In genomic region chr12:116962197-116962596, GRCh38 we compare ENCODE assay signal across 13 cellular contexts. TPM values are rescaled to one million over a fixed set of nuclear protein-coding genes. Genes with fewer than 3 reads are reported as not detected.
DNase-seq lines count a peak whose midpoint lies in the region; ATAC-seq and TF ChIP-seq lines count a peak whose summit lies in the region.
"Had no signal": no experiment of that assay in that cellular context is flagged by ENCODE, and none has a peak within 500 bp of the region (broad histone marks: within the 10 kb centered on the region; RNA-seq: fewer than 3 reads in every experiment).

No MANE protein-coding gene starts in this region.

- H3K4me1 ChIP-seq in HEK293 (ENCODE audit: control insufficient read depth, insufficient read depth, low read length) (peaks cover 7% of the 10 kb centered on the region), gastrocnemius medialis (peaks cover 0 to 12% of the 10 kb centered on the region in 2 donors)
- H3K4me1 ChIP-seq: breast epithelium, suprapubic skin had no signal

- H3K27me3 ChIP-seq in gastrocnemius medialis, result no peaks in the 10 kb centered on the region
- H3K27me3 ChIP-seq: breast epithelium, suprapubic skin had no signal

- POLR2A ChIA-PET in HEK293 (lab: Yijun Ruan, JAX), result no interaction called here

- TF ChIP-seq POLR2A in gastrocnemius medialis (IDR thresholded peaks at IDR 0.05), result no peak

- no peak overlapping the region for H3K27ac Mint-ChIP-seq in activated T-helper 17 cell treated with anti-CD3 and anti-CD28 coated beads, Interleukin-2, amount 50 U/mL, for 72 hours
- H3K27ac Mint-ChIP-seq in neural crest cell (ENCODE audit: unreplicated experiment), result peak overlapping the region; percentile 73
- H3K27ac Mint-ChIP-seq: activated naive CD4-positive, alpha-beta T cell treated with anti-CD3 and anti-CD28 coated beads, Interleukin-2, amount 50 U/mL, for 24 hours had no signal

- no peak for TF ChIP-seq CTCF in GM12865 (IDR thresholded peaks at IDR 0.05; ENCODE audit: insufficient read depth, low read depth, low read length, missing control alignments)
- TF ChIP-seq CTCF in HEK293 (tag by site-specific recombination; IDR thresholded peaks at IDR 0.05), result no peak
- no peak for TF ChIP-seq CTCF in neural crest cell (conservative IDR thresholded peaks at IDR 0.05)
- TF ChIP-seq CTCF in gastrocnemius medialis (IDR thresholded peaks at IDR 0.05 in 4 of 5, conservative IDR thresholded peaks at IDR 0.05 in 1 of 5), result no peak

- H3K27me3 Mint-ChIP-seq in activated T-helper 17 cell treated with anti-CD3 and anti-CD28 coated beads, Interleukin-2, amount 50 U/mL, for 72 hours, result no peaks in the 10 kb centered on the region
- H3K27me3 Mint-ChIP-seq in neural crest cell (ENCODE audit: low read depth), result no peaks in the 10 kb centered on the region
- H3K27me3 Mint-ChIP-seq: activated naive CD4-positive, alpha-beta T cell treated with anti-CD3 and anti-CD28 coated beads, Interleukin-2, amount 50 U/mL, for 24 hours had no signal

- intact Hi-C loops in gastrocnemius medialis (cut with DNase I; ENCODE audit: low total_unique reads), result no loop called here

- in situ Hi-C loops in gastrocnemius medialis (cut with MboI; ENCODE audit: low sequenced_read_pairs in 4 of 4), result loop anchor here in 2 of 4 donors (25.0 kb wide), 1 partner anchor 250 kb away; no protein-coding TSS in a partner anchor

- CTCF ChIA-PET in HEK293 (lab: Yijun Ruan, JAX), result no interaction called here

- no peaks in the 10 kb centered on the region for H3K9me3 ChIP-seq in HEK293 (ENCODE audit: control insufficient read depth, insufficient read depth, low read depth, low read length)
- no peaks in the 10 kb centered on the region for H3K9me3 ChIP-seq in gastrocnemius medialis
- H3K9me3 ChIP-seq: breast epithelium, suprapubic skin had no signal

- no peak overlapping the region for H3K4me3 Mint-ChIP-seq in activated T-helper 17 cell treated with anti-CD3 and anti-CD28 coated beads, Interleukin-2, amount 50 U/mL, for 72 hours
- H3K4me3 Mint-ChIP-seq in neural crest cell, result no peak overlapping the region
- H3K4me3 Mint-ChIP-seq: activated naive CD4-positive, alpha-beta T cell treated with anti-CD3 and anti-CD28 coated beads, Interleukin-2, amount 50 U/mL, for 24 hours had no signal

- H3K36me3 ChIP-seq in HEK293 (ENCODE audit: control insufficient read depth in 2 of 2, insufficient read depth in 1 of 2, low read length in 2 of 2), result peaks cover 0 to 21% of the 10 kb centered on the region in 2 experiments; a peak in 2 of 3 replicates
- peaks cover 0 to 8% of the 10 kb centered on the region in 2 donors for H3K36me3 ChIP-seq in gastrocnemius medialis
- H3K36me3 ChIP-seq: breast epithelium had no signal

- H3K9me3 Mint-ChIP-seq in activated T-helper 17 cell treated with anti-CD3 and anti-CD28 coated beads, Interleukin-2, amount 50 U/mL, for 72 hours, result no peaks in the 10 kb centered on the region
- no peaks in the 10 kb centered on the region for H3K9me3 Mint-ChIP-seq in neural crest cell
- H3K9me3 Mint-ChIP-seq: activated naive CD4-positive, alpha-beta T cell treated with anti-CD3 and anti-CD28 coated beads, Interleukin-2, amount 50 U/mL, for 24 hours had no signal

- peak; percentile 10 for ATAC-seq in activated T-helper 17 cell treated with anti-CD3 and anti-CD28 coated beads, Interleukin-2, amount 50 U/mL, for 72 hours (replicated peaks)
- no peak for ATAC-seq in gastrocnemius medialis
- ATAC-seq in GM18867 (IDR thresholded peaks at IDR 0.05; ENCODE audit: unreplicated experiment), result no peak
- ATAC-seq: left ventricle myocardium superior, SK-N-SH treated with all-trans-retinoic acid at 6 μM for 48 hours had no signal

- H3K4me1 Mint-ChIP-seq in activated T-helper 17 cell treated with anti-CD3 and anti-CD28 coated beads, Interleukin-2, amount 50 U/mL, for 72 hours, result peaks cover 19% of the 10 kb centered on the region
- peaks cover 34% of the 10 kb centered on the region for H3K4me1 Mint-ChIP-seq in neural crest cell

- peak; percentile 17 for DNase-seq in GM12865 (ENCODE audit: low read depth)
- DNase-seq in neural crest cell (ENCODE audit: low read depth, low spot score), result no peak
- DNase-seq in gastrocnemius medialis, result no peak
- no peak for DNase-seq in H4 (ENCODE audit: low spot score)
- DNase-seq: left ventricle myocardium superior, NCI-H526 had no signal

- H3K27ac ChIP-seq in HEK293 (ENCODE audit: extremely low read depth, low read depth, low read length) (no peak overlapping the region), gastrocnemius medialis (peak overlapping the region in 2 of 4 donors; percentile 4 to 17)
- H3K27ac ChIP-seq: breast epithelium, suprapubic skin had no signal

- no peak overlapping the region for H3K4me3 ChIP-seq in GM12865 (ENCODE audit: low read depth, low read length)
- H3K4me3 ChIP-seq in HEK293 (ENCODE audit: low read depth, low read length), result no peak overlapping the region
- no peak overlapping the region for H3K4me3 ChIP-seq in gastrocnemius medialis
- H3K4me3 ChIP-seq: breast epithelium, suprapubic skin had no signal

- H3K36me3 Mint-ChIP-seq in activated T-helper 17 cell treated with anti-CD3 and anti-CD28 coated beads, Interleukin-2, amount 50 U/mL, for 72 hours (ENCODE audit: low read depth), result peaks cover 25% of the 10 kb centered on the region
- H3K36me3 Mint-ChIP-seq in neural crest cell (ENCODE audit: low read depth), result peaks cover 2% of the 10 kb centered on the region

TF ChIP-seq in HEK293, 187 proteins besides CTCF, POLR2A, EP300 and RAD21:
- TF ChIP-seq ZNF48 (tag by site-specific recombination; IDR thresholded peaks at IDR 0.05), result no peak
- no peak for TF ChIP-seq ZNF239 (tag by site-specific recombination; IDR thresholded peaks at IDR 0.05)
- TF ChIP-seq SP2 (tag by site-specific recombination; IDR thresholded peaks at IDR 0.05), result no peak
- peak; percentile 52; the same call in 1 of the 2 replicates for TF ChIP-seq ZIC2 (tag by site-specific recombination; IDR thresholded peaks at IDR 0.05)

RNA-seq across cellular contexts. Expression of gene FBXW8, which starts 51.4 kb away (rescaled TPM):
- 1 to 10 TPM; 2.4 to 8.8 TPM for total RNA-seq in activated T-helper 17 cell treated with anti-CD3 and anti-CD28 coated beads, Interleukin-2, amount 50 U/mL, for 72 hours
- total RNA-seq in neural crest cell (34.8 and 37.9 TPM in 2 replicates), gastrocnemius medialis (1 to 10 TPM; 4.2 to 5.6 (median 4.7) TPM)
- total RNA-seq in H4 (2014; rRNA removed; shearing (Covaris generic)), result 9.8 and 9.9 TPM in 2 replicates
